1 cellular context compared by ENCODE assay signal in the genomic region with DNA sequence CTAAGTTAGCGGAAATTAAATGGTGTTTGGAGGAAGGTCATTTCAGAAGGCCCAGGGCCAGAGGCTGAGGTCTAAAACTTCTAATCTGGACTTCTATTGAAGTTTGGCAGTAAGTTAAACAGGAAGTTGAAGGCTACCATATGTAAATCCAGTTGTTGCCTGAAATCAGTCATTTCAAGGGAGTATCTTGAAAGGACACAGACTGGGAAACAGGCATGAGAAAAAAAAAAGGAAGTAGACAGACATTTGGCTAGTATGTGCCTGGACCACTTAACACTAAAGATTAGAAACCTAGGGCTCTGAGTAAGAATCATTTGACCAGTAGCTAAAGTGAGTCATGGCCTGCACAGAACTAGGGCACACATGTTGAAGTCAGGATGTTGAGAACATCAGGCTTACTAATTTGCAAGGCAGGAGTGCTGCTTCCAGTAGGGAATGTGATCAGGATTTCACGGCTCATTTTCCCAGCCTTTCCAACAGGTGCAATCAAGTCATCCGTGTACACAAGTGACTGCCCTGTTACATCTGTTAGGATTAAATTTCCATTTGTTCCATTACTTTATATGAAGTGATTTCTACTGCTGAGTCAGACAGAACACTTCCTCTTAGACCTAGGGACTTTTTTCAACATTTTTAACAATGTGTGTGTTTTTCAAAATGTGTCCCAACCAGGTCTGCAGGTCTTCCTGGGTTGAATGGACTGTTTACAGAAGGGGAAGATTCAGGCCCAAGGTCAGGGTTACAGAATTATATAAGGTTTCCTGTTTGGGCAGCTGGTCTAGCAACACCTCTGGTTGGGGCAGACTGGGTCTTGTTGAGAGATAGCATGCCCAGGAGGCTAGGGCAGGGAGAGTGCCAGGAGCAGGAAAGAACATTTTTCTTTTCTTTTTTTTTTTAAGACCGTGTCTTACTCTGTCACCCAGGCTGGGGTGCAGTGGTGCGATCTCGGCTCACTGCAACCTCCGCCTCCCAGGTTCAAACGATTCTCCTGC.
TF ChIP-seq lines count a peak whose summit lies in the region.

No MANE protein-coding gene starts in this region.

TF ChIP-seq in GM12878, 131 proteins besides CTCF, POLR2A, EP300 and RAD21 (continued from another document and continues in another):
- TF ChIP-seq, protein P1, sequence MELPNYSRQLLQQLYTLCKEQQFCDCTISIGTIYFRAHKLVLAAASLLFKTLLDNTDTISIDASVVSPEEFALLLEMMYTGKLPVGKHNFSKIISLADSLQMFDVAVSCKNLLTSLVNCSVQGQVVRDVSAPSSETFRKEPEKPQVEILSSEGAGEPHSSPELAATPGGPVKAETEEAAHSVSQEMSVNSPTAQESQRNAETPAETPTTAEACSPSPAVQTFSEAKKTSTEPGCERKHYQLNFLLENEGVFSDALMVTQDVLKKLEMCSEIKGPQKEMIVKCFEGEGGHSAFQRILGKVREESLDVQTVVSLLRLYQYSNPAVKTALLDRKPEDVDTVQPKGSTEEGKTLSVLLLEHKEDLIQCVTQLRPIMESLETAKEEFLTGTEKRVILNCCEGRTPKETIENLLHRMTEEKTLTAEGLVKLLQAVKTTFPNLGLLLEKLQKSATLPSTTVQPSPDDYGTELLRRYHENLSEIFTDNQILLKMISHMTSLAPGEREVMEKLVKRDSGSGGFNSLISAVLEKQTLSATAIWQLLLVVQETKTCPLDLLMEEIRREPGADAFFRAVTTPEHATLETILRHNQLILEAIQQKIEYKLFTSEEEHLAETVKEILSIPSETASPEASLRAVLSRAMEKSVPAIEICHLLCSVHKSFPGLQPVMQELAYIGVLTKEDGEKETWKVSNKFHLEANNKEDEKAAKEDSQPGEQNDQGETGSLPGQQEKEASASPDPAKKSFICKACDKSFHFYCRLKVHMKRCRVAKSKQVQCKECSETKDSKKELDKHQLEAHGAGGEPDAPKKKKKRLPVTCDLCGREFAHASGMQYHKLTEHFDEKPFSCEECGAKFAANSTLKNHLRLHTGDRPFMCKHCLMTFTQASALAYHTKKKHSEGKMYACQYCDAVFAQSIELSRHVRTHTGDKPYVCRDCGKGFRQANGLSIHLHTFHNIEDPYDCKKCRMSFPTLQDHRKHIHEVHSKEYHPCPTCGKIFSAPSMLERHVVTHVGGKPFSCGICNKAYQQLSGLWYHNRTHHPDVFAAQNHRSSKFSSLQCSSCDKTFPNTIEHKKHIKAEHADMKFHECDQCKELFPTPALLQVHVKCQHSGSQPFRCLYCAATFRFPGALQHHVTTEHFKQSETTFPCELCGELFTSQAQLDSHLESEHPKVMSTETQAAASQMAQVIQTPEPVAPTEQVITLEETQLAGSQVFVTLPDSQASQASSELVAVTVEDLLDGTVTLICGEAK (IDR thresholded peaks at IDR 0.05; ENCODE audit: borderline replicate concordance): no peak
- no peak; the same call in 1 of the 2 replicates for TF ChIP-seq MTA2 (IDR thresholded peaks at IDR 0.05; ENCODE audit: low read depth)
- peak; percentile 24; the same call in 1 of the 2 replicates for TF ChIP-seq RUNX3 (IDR thresholded peaks at IDR 0.05; ENCODE audit: low read length)
- no peak; the same call in 1 of the 2 replicates for TF ChIP-seq ZNF217 (IDR thresholded peaks at IDR 0.05)
- no peak for TF ChIP-seq SREBF1 (IDR thresholded peaks at IDR 0.05; ENCODE audit: low read length)
- peak; percentile 73; the same call in 1 of the 2 replicates for TF ChIP-seq ZNF384 (IDR thresholded peaks at IDR 0.05; ENCODE audit: borderline replicate concordance, low read depth, low read length)
- TF ChIP-seq POLR2AphosphoS2 (IDR thresholded peaks at IDR 0.05; ENCODE audit: low read depth, low read length): no peak
- TF ChIP-seq MLLT1 (IDR thresholded peaks at IDR 0.05): no peak
- TF ChIP-seq, protein P2, sequence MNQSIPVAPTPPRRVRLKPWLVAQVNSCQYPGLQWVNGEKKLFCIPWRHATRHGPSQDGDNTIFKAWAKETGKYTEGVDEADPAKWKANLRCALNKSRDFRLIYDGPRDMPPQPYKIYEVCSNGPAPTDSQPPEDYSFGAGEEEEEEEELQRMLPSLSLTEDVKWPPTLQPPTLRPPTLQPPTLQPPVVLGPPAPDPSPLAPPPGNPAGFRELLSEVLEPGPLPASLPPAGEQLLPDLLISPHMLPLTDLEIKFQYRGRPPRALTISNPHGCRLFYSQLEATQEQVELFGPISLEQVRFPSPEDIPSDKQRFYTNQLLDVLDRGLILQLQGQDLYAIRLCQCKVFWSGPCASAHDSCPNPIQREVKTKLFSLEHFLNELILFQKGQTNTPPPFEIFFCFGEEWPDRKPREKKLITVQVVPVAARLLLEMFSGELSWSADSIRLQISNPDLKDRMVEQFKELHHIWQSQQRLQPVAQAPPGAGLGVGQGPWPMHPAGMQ (IDR thresholded peaks at IDR 0.05; ENCODE audit: borderline replicate concordance): no peak
- peak; percentile 84 for TF ChIP-seq JUNB (IDR thresholded peaks at IDR 0.05)
- no peak for TF ChIP-seq NRF1 (conservative IDR thresholded peaks at IDR 0.05; ENCODE audit: low read depth, low read length)
- no peak for TF ChIP-seq BCL11A (IDR thresholded peaks at IDR 0.05; ENCODE audit: low read depth, low read length)
- no peak for TF ChIP-seq KDM1A (IDR thresholded peaks at IDR 0.05; ENCODE audit: borderline replicate concordance)
- TF ChIP-seq MYB (IDR thresholded peaks at IDR 0.05; ENCODE audit: borderline replicate concordance, low read depth, low read length): no peak
- TF ChIP-seq JUND (IDR thresholded peaks at IDR 0.05; ENCODE audit: low read depth, low read length): no peak
- no peak for TF ChIP-seq CBX3 (IDR thresholded peaks at IDR 0.05; ENCODE audit: borderline replicate concordance, low read depth)
- TF ChIP-seq, protein P3, sequence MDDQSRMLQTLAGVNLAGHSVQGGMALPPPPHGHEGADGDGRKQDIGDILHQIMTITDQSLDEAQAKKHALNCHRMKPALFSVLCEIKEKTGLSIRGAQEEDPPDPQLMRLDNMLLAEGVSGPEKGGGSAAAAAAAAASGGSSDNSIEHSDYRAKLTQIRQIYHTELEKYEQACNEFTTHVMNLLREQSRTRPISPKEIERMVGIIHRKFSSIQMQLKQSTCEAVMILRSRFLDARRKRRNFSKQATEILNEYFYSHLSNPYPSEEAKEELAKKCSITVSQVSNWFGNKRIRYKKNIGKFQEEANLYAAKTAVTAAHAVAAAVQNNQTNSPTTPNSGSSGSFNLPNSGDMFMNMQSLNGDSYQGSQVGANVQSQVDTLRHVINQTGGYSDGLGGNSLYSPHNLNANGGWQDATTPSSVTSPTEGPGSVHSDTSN (IDR thresholded peaks at IDR 0.05; ENCODE audit: insufficient replicate concordance, low read depth, low read length): no peak
- no peak for TF ChIP-seq E2F8 (IDR thresholded peaks at IDR 0.05; ENCODE audit: low read depth, partially characterized antibody)
- TF ChIP-seq WRNIP1 (IDR thresholded peaks at IDR 0.05; ENCODE audit: borderline replicate concordance, low read depth, low read length): 0 out of 2 replicates have a peak, but pooled peaks have one; percentile 21
- TF ChIP-seq ZZZ3 (IDR thresholded peaks at IDR 0.05; ENCODE audit: control insufficient read depth, insufficient read length, low read depth): no peak
- TF ChIP-seq USF2 (IDR thresholded peaks at IDR 0.05; ENCODE audit: borderline replicate concordance, low read depth, low read length): no peak
- no peak for TF ChIP-seq ZNF622 (IDR thresholded peaks at IDR 0.05)
- TF ChIP-seq IKZF2 (IDR thresholded peaks at IDR 0.05): peak; percentile 87
- no peak for TF ChIP-seq SUPT20H (IDR thresholded peaks at IDR 0.05; ENCODE audit: borderline replicate concordance, control insufficient read depth, low read depth, low read length)
- TF ChIP-seq DPF2 (IDR thresholded peaks at IDR 0.05): peak; percentile 84
- TF ChIP-seq, protein P4, sequence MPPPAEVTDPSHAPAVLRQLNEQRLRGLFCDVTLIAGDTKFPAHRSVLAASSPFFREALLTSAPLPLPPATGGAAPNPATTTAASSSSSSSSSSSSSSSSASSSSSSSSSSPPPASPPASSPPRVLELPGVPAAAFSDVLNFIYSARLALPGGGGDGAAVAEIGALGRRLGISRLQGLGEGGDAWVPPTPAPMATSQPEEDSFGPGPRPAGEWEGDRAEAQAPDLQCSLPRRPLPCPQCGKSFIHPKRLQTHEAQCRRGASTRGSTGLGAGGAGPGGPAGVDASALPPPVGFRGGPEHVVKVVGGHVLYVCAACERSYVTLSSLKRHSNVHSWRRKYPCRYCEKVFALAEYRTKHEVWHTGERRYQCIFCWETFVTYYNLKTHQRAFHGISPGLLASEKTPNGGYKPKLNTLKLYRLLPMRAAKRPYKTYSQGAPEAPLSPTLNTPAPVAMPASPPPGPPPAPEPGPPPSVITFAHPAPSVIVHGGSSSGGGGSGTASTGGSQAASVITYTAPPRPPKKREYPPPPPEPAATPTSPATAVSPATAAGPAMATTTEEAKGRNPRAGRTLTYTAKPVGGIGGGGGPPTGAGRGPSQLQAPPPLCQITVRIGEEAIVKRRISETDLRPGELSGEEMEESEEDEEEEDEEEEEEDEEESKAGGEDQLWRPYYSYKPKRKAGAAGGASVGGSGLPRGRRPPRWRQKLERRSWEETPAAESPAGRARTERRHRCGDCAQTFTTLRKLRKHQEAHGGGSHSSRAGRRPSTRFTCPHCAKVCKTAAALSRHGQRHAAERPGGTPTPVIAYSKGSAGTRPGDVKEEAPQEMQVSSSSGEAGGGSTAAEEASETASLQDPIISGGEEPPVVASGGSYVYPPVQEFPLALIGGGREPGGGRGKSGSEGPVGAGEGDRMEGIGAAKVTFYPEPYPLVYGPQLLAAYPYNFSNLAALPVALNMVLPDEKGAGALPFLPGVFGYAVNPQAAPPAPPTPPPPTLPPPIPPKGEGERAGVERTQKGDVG (CRISPR knock-in tag; IDR thresholded peaks at IDR 0.05): no peak
- TF ChIP-seq TAF1 (IDR thresholded peaks at IDR 0.05; ENCODE audit: borderline replicate concordance, low read depth, low read length): peak; percentile 18; the same call in 1 of the 2 replicates
- no peak for TF ChIP-seq HDGF (IDR thresholded peaks at IDR 0.05)
- TF ChIP-seq RFX5 (IDR thresholded peaks at IDR 0.05; ENCODE audit: low read depth, low read length): no peak
- TF ChIP-seq CBFB (IDR thresholded peaks at IDR 0.05; ENCODE audit: low read depth): peak; percentile 48; the same call in 1 of the 2 replicates
- no peak for TF ChIP-seq BHLHE40 (IDR thresholded peaks at IDR 0.05; ENCODE audit: borderline replicate concordance in 1 of 2, low read depth in 2 of 2, low read length in 1 of 2)
- no peak for TF ChIP-seq SMAD1 (IDR thresholded peaks at IDR 0.05; ENCODE audit: low read depth, partially characterized antibody)
- TF ChIP-seq USF1 (IDR thresholded peaks at IDR 0.05; ENCODE audit: borderline replicate concordance, extremely low read length, insufficient read depth, low read depth, low read length): no peak
- TF ChIP-seq BACH1 (IDR thresholded peaks at IDR 0.05; ENCODE audit: borderline replicate concordance): no peak; the same call in 1 of the 2 replicates
- TF ChIP-seq, protein P5, sequence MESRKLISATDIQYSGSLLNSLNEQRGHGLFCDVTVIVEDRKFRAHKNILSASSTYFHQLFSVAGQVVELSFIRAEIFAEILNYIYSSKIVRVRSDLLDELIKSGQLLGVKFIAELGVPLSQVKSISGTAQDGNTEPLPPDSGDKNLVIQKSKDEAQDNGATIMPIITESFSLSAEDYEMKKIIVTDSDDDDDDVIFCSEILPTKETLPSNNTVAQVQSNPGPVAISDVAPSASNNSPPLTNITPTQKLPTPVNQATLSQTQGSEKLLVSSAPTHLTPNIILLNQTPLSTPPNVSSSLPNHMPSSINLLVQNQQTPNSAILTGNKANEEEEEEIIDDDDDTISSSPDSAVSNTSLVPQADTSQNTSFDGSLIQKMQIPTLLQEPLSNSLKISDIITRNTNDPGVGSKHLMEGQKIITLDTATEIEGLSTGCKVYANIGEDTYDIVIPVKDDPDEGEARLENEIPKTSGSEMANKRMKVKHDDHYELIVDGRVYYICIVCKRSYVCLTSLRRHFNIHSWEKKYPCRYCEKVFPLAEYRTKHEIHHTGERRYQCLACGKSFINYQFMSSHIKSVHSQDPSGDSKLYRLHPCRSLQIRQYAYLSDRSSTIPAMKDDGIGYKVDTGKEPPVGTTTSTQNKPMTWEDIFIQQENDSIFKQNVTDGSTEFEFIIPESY (IDR thresholded peaks at IDR 0.05): no peak
- no peak for TF ChIP-seq ZNF207 (IDR thresholded peaks at IDR 0.05; ENCODE audit: borderline replicate concordance)
